In genomic region chr5:57446966-57447365, GRCh38 we compare ENCODE assay signal across 22 cellular contexts. TPM values are rescaled to one million over a fixed set of nuclear protein-coding genes. Genes with fewer than 3 reads are reported as not detected.
"Had no signal": no experiment of that assay in that cellular context is flagged by ENCODE, and none has a peak within 500 bp of the region (broad histone marks: within the 10 kb centered on the region; RNA-seq: fewer than 3 reads in every experiment).

No MANE protein-coding gene starts in this region.

- H3K27me3 ChIP-seq: SJSA1 had no signal

- H3K4me3 ChIP-seq: SJSA1, SK-N-MC had no signal

- H3K27ac ChIP-seq: HL-60, RWPE1, SJSA1, SK-N-MC had no signal

- DNase-seq: KBM-7, MV-4-11, NCI-H1048, NCI-H1105, NCI-H1417, NCI-H1436 treated with DMSO at 0.1 percent for 48 hours, NCI-H1694 treated with DMSO at 0.1 percent for 48 hours, NCI-H1930, NCI-H2081, NCI-H2107, NCI-H2227 treated with DMSO at 0.1 percent for 48 hours, NCI-H524, NCI-H526 treated with DMSO at 0.1 percent for 48 hours, NCI-H748 treated with DMSO at 0.1 percent for 48 hours, SIG-M5 had no signal

- H3K36me3 ChIP-seq: SJSA1 had no signal

- H3K9me3 ChIP-seq: SJSA1 had no signal

RNA-seq across cellular contexts. Expression of gene ACTBL2, which starts 35.6 kb away (rescaled TPM):
- total RNA-seq: LHCN-M2, MCF 10A, NCI-H460, SJSA1 had no signal
